23 cellular contexts compared by ENCODE assay signal in genomic region chr5:155554500-155554899, GRCh38.
"Had no signal": no experiment of that assay in that cellular context is flagged by ENCODE, and none has a peak within 500 bp of the region (broad histone marks: within the 10 kb centered on the region; RNA-seq: fewer than 3 reads in every experiment).

No MANE protein-coding gene starts in this region.

- DNase-seq: activated CD4-positive, alpha-beta memory T cell treated with anti-CD3 and anti-CD28 coated beads, Interleukin-2, amount 10 ng/mL, durations not matched to agents 7 days and 5 days; activated CD4-positive, alpha-beta T cell treated with anti-CD3 and anti-CD28 coated beads, Interleukin-2, amount 50 U/mL, for 1 hour; activated CD4-positive, CD25-positive, alpha-beta regulatory T cell; activated gamma-delta T cell treated with Interleukin-2 at 50 U/mL for 16 hours; activated naive CD4-positive, alpha-beta T cell treated with anti-CD3 and anti-CD28 coated beads, Interleukin-2, amount 10 ng/mL, durations not matched to agents 7 days and 5 days; activated naive CD8-positive, alpha-beta T cell treated with anti-CD3 and anti-CD28 coated beads for 36 hours; activated T-cell treated with anti-CD3 and anti-CD28 coated beads for 4 hours; activated T-cell treated with anti-CD3 and anti-CD28 coated beads, Interleukin-2, amount 50 U/mL, for 48 hours; brain microvascular endothelial cell; KG1; MV-4-11; NCI-H1092 treated with DMSO at 0.1 percent for 48 hours; NCI-H1436; NCI-H1694 treated with DMSO at 0.1 percent for 48 hours; NCI-H2029 treated with DMSO at 0.1 percent for 48 hours; NCI-H345; NCI-H510A; NCI-H526 treated with DMSO at 0.1 percent for 48 hours; NCI-H82; T-helper 1 cell had no signal

- ATAC-seq: Right ventricle myocardium inferior had no signal

- H3K27ac ChIP-seq: brain microvascular endothelial cell, SK-N-MC, VCaP had no signal

- H3K36me3 ChIP-seq: brain microvascular endothelial cell had no signal

- H3K4me3 ChIP-seq: SK-N-MC had no signal

- H3K27me3 ChIP-seq: brain microvascular endothelial cell had no signal
